8 cellular contexts compared by ENCODE assay signal in genomic region chr19:3060852-3061182, GRCh38. TPM values are rescaled to one million over a fixed set of nuclear protein-coding genes. Genes with fewer than 3 reads are reported as not detected.
DNase-seq lines count a peak whose midpoint lies in the region; ATAC-seq and TF ChIP-seq lines count a peak whose summit lies in the region.

No MANE protein-coding gene starts in this region.

- H3K36me3 ChIP-seq in CD8-positive, alpha-beta T cell (ENCODE audit: insufficient read depth, low read length) = peaks cover 47% of the 10 kb centered on the region
- H3K36me3 ChIP-seq in Peyer's patch = peaks cover 0 to 39% (median 0%) of the 10 kb centered on the region in 3 donors

- CTCF ChIA-PET in CD8-positive, alpha-beta T cell (lab: Charles Lee) = interaction anchor here (1.0 to 2.9 kb wide), 5 partner anchors 9 to 25 kb away, joined by 4 to 15 read pairs (median 7); no protein-coding TSS in a partner anchor

- H3K9me3 Mint-ChIP-seq in CD8-positive, alpha-beta T cell = no peaks in the 10 kb centered on the region
- no peaks in the 10 kb centered on the region for H3K9me3 Mint-ChIP-seq in osteocyte (ENCODE audit: unreplicated experiment)

- no peak for TF ChIP-seq POLR2A in Peyer's patch (IDR thresholded peaks at IDR 0.05)

- H3K4me1 Mint-ChIP-seq in CD8-positive, alpha-beta T cell (ENCODE audit: low read depth) = peaks cover 43% of the 10 kb centered on the region
- H3K4me1 Mint-ChIP-seq in osteocyte (ENCODE audit: unreplicated experiment) = peaks cover 24% of the 10 kb centered on the region

- no peak for ATAC-seq in CD8-positive, alpha-beta T cell
- ATAC-seq in GM18498 (IDR thresholded peaks at IDR 0.05; ENCODE audit: unreplicated experiment) (no peak), GM19324 (IDR thresholded peaks at IDR 0.05; ENCODE audit: low FRiP score, unreplicated experiment) (no peak)

- DNase-seq in CD8-positive, alpha-beta T cell = no peak
- DNase-seq in Peyer's patch (no peak), epithelial cell of prostate (ENCODE audit: low read depth, low spot score) (no peak), osteocyte (ENCODE audit: extremely low spot score, unreplicated experiment) (no peak), ecto neural progenitor cell (ENCODE audit: low spot score) (no peak), HuH-7 (ENCODE audit: low spot score) (no peak)

- H3K27ac ChIP-seq in CD8-positive, alpha-beta T cell (ENCODE audit: low read depth, low read length) = peak overlapping the region; percentile 83
- H3K27ac ChIP-seq in Peyer's patch = peak overlapping the region; percentile 94 to 100 (median 98)
- peak overlapping the region; percentile 82 for H3K27ac ChIP-seq in epithelial cell of prostate

- no peaks in the 10 kb centered on the region for H3K27me3 ChIP-seq in CD8-positive, alpha-beta T cell (ENCODE audit: insufficient read depth, low read length)
- H3K27me3 ChIP-seq in Peyer's patch = no peaks in the 10 kb centered on the region

- peaks cover 37% of the 10 kb centered on the region for H3K36me3 Mint-ChIP-seq in CD8-positive, alpha-beta T cell
- peaks cover 10% of the 10 kb centered on the region for H3K36me3 Mint-ChIP-seq in osteocyte (ENCODE audit: unreplicated experiment)

- H3K27me3 Mint-ChIP-seq in CD8-positive, alpha-beta T cell (ENCODE audit: low read depth) = no peaks in the 10 kb centered on the region
- no peaks in the 10 kb centered on the region for H3K27me3 Mint-ChIP-seq in osteocyte (ENCODE audit: unreplicated experiment)

- H3K4me3 ChIP-seq in CD8-positive, alpha-beta T cell (ENCODE audit: low read depth, low read length) = peak overlapping the region; percentile 95
- peak overlapping the region; percentile 79 to 96 (median 86) for H3K4me3 ChIP-seq in Peyer's patch

- H3K27ac Mint-ChIP-seq in CD8-positive, alpha-beta T cell = peak overlapping the region; percentile 94
- H3K27ac Mint-ChIP-seq in osteocyte (ENCODE audit: unreplicated experiment) = peak overlapping the region; percentile 72

- peaks cover 66% of the 10 kb centered on the region for H3K4me1 ChIP-seq in CD8-positive, alpha-beta T cell (ENCODE audit: insufficient read depth, low read length)
- H3K4me1 ChIP-seq in Peyer's patch = peaks cover 0 to 49% (median 12%) of the 10 kb centered on the region in 4 donors

- intact Hi-C loops in CD8-positive, alpha-beta T cell (cut with DNase I, micrococcal nuclease) = loop anchor here (1.0 to 5.0 kb wide), 10 partner anchors 13 to 124 kb away; partner anchors contain the start of genes NCLN (in 1 of the 2), S1PR4 (in 1 of the 2), TLE2 (in 1 of the 2) and TLE6 (in 1 of the 2)

- POLR2A ChIA-PET in CD8-positive, alpha-beta T cell (lab: Charles Lee) = interaction anchor here (0.7 to 6.3 kb wide), 12 partner anchors 9 to 583 kb away, joined by 3 to 104 read pairs (median 7); no protein-coding TSS in a partner anchor

- TF ChIP-seq CTCF in CD8-positive, alpha-beta T cell (IDR thresholded peaks at IDR 0.05) = no peak
- TF ChIP-seq CTCF in Peyer's patch (IDR thresholded peaks at IDR 0.05) (no peak), osteocyte (IDR thresholded peaks at IDR 0.05) (no peak)

- H3K4me3 Mint-ChIP-seq in CD8-positive, alpha-beta T cell = peak overlapping the region; percentile 92
- peak overlapping the region; percentile 71 for H3K4me3 Mint-ChIP-seq in osteocyte (ENCODE audit: unreplicated experiment)

- no peaks in the 10 kb centered on the region for H3K9me3 ChIP-seq in CD8-positive, alpha-beta T cell (ENCODE audit: low read length)
- H3K9me3 ChIP-seq in Peyer's patch = no peaks in the 10 kb centered on the region

RNA-seq across cellular contexts. Expression of gene TLE5, which starts 1.5 kb away (rescaled TPM):
- 100 to 1,000 TPM; 637 to 677 TPM for total RNA-seq in CD8-positive, alpha-beta T cell
- total RNA-seq in Peyer's patch = 100 to 1,000 TPM; 134 to 366 (median 289) TPM
- 359 and 366 TPM in 2 replicates for total RNA-seq in osteocyte

RNA-seq across cellular contexts. Expression of gene TLE2, which starts 31.7 kb away (rescaled TPM):
- 10 to 100 TPM; 12.1 to 15.4 TPM for total RNA-seq in CD8-positive, alpha-beta T cell
- total RNA-seq in Peyer's patch (10 to 100 TPM in 3 of 4 donors, 1 to 10 TPM in 1; 4.6 to 45.2 (median 29.2) TPM), osteocyte (13.2 and 14.9 TPM in 2 replicates)

RNA-seq across cellular contexts. Expression of gene GNA11, which starts 33.3 kb away (rescaled TPM):
- 1 to 10 TPM; 2.3 to 2.6 TPM for total RNA-seq in CD8-positive, alpha-beta T cell
- total RNA-seq in Peyer's patch = 100 to 1,000 TPM; 120 to 557 (median 456) TPM
- 65.5 and 69.9 TPM in 2 replicates for total RNA-seq in osteocyte

Comparison
In these comparisons a context has a peak if more than half of its experiments do, and no peak if none do; other contexts are left out.
1. RNA of gene GNA11, which starts 33.3 kb away (total RNA-seq): 120 to 557 TPM in Peyer's patch and 65.5 to 69.9 TPM in osteocyte; 2.3 to 2.6 TPM in CD8-positive, alpha-beta T cell; every median in the first group is over 10 times any median in the second.
2. Peak in every context shown above with its lines, with median percentiles within 50 percentile points of each other: H3K27ac ChIP-seq.